In genomic region chr9:133590231-133590855, GRCh38 we compare ENCODE assay signal across 21 cellular contexts. TPM values are rescaled to one million over a fixed set of nuclear protein-coding genes. Genes with fewer than 3 reads are reported as not detected.
"Had no signal": no experiment of that assay in that cellular context is flagged by ENCODE, and none has a peak within 500 bp of the region (broad histone marks: within the 10 kb centered on the region; RNA-seq: fewer than 3 reads in every experiment).

No MANE protein-coding gene starts in this region.

- FAIRE-seq: bronchial epithelial cell, TTC549 had no signal

- H3K4me3 ChIP-seq: PC-9 had no signal

- DNase-seq: activated CD4-positive, alpha-beta T cell treated with anti-CD3 and anti-CD28 coated beads, Interleukin-2, amount 10 ng/mL, durations not matched to agents 7 days and 5 days; activated CD4-positive, alpha-beta T cell treated with anti-CD3 and anti-CD28 coated beads, Interleukin-2, amount 50 U/mL, for 48 hours; activated CD8-positive, alpha-beta T cell treated with anti-CD3 and anti-CD28 coated beads, Interleukin-2, amount 10 ng/mL, durations not matched to agents 7 days and 5 days; activated effector memory CD4-positive, alpha-beta T cell treated with Interleukin-2 at 50 U/mL for 16 hours; activated naive CD4-positive, alpha-beta T cell treated with anti-CD3 and anti-CD28 coated beads, Interleukin-2, amount 10 ng/mL, durations not matched to agents 7 days and 5 days; activated naive CD8-positive, alpha-beta T cell treated with anti-CD3 and anti-CD28 coated beads, Interleukin-2, amount 50 U/mL, for 24 hours; activated T-cell treated with anti-CD3 and anti-CD28 coated beads, Interleukin-2, amount 50 U/mL, for 4 hours; anterior cingulate cortex; central memory CD4-positive, alpha-beta T cell; NCI-H187; NCI-H2107; NCI-H2171; NCI-H510A; NCI-H526; NCI-H748 treated with DMSO at 0.1 percent for 48 hours; PC-9 had no signal

- H3K4me2 ChIP-seq: KMS-11, PC-9 had no signal

- H2AFZ ChIP-seq: PC-9 had no signal

- ATAC-seq: activated CD8-positive, alpha-beta T cell treated with anti-CD3 and anti-CD28 coated beads, Interleukin-2, amount 10 ng/mL, durations not matched to agents 7 days and 5 days; activated naive CD8-positive, alpha-beta T cell treated with anti-CD3 and anti-CD28 coated beads, Interleukin-2, amount 50 U/mL, for 24 hours; activated T-cell treated with anti-CD3 and anti-CD28 coated beads, Interleukin-2, amount 50 U/mL, for 4 hours had no signal

- H3K9ac ChIP-seq: KMS-11 had no signal

- H3K27ac ChIP-seq: KMS-11, PC-9 had no signal

RNA-seq across cellular contexts. Expression of gene FAM163B, which starts 18.8 kb away (rescaled TPM):
- total RNA-seq: activated CD4-positive, alpha-beta T cell treated with anti-CD3 and anti-CD28 coated beads, Interleukin-2, amount 10 ng/mL, durations not matched to agents 7 days and 5 days; activated CD8-positive, alpha-beta T cell treated with anti-CD3 and anti-CD28 coated beads, Interleukin-2, amount 10 ng/mL, durations not matched to agents 7 days and 5 days; activated T-cell treated with anti-CD3 and anti-CD28 coated beads, Interleukin-2, amount 50 U/mL, for 4 hours; bronchial epithelial cell; M059J; PC-9 had no signal

RNA-seq across cellular contexts. Expression of gene DBH, which starts 45.8 kb away (rescaled TPM):
- total RNA-seq: activated CD4-positive, alpha-beta T cell treated with anti-CD3 and anti-CD28 coated beads, Interleukin-2, amount 10 ng/mL, durations not matched to agents 7 days and 5 days; activated CD8-positive, alpha-beta T cell treated with anti-CD3 and anti-CD28 coated beads, Interleukin-2, amount 10 ng/mL, durations not matched to agents 7 days and 5 days; activated T-cell treated with anti-CD3 and anti-CD28 coated beads, Interleukin-2, amount 50 U/mL, for 4 hours; bronchial epithelial cell; M059J; OCI-LY7; PC-9 had no signal

RNA-seq across cellular contexts. Expression of gene ADAMTSL2, which starts 55.8 kb away (rescaled TPM):
- total RNA-seq: activated CD4-positive, alpha-beta T cell treated with anti-CD3 and anti-CD28 coated beads, Interleukin-2, amount 10 ng/mL, durations not matched to agents 7 days and 5 days; activated CD8-positive, alpha-beta T cell treated with anti-CD3 and anti-CD28 coated beads, Interleukin-2, amount 10 ng/mL, durations not matched to agents 7 days and 5 days; bronchial epithelial cell had no signal
